In genomic region chr20:39619386-39619785, GRCh38 we compare ENCODE assay signal across 24 cellular contexts.
"Had no signal": no experiment of that assay in that cellular context is flagged by ENCODE, and none has a peak within 500 bp of the region (broad histone marks: within the 10 kb centered on the region; RNA-seq: fewer than 3 reads in every experiment).

No MANE protein-coding gene starts in this region.

- H3K27me3 ChIP-seq: gastrocnemius medialis, spleen, suprapubic skin, tibial artery, upper lobe of right lung had no signal

- H3K27ac ChIP-seq: gastrocnemius medialis, spleen, suprapubic skin, tibial artery, upper lobe of right lung had no signal

- H3K36me3 Mint-ChIP-seq: activated naive CD4-positive, alpha-beta T cell treated with anti-CD3 and anti-CD28 coated beads, Interleukin-2, amount 10 ng/mL, durations not matched to agents 7 days and 5 days had no signal

- H3K4me1 Mint-ChIP-seq: activated CD4-positive, alpha-beta memory T cell treated with anti-CD3 and anti-CD28 coated beads, Interleukin-2, amount 10 ng/mL, durations not matched to agents 7 days and 5 days; activated CD4-positive, alpha-beta T cell treated with anti-CD3 and anti-CD28 coated beads, Interleukin-2, amount 10 ng/mL, durations not matched to agents 7 days and 5 days; activated naive CD4-positive, alpha-beta T cell treated with anti-CD3 and anti-CD28 coated beads, Interleukin-2, amount 10 ng/mL, durations not matched to agents 7 days and 5 days had no signal

- H3K9me3 ChIP-seq: gastrocnemius medialis, spleen, suprapubic skin, tibial artery, upper lobe of right lung had no signal

- H3K9me3 Mint-ChIP-seq: activated CD4-positive, alpha-beta memory T cell treated with anti-CD3 and anti-CD28 coated beads, Interleukin-2, amount 10 ng/mL, durations not matched to agents 7 days and 5 days; activated CD4-positive, alpha-beta T cell treated with anti-CD3 and anti-CD28 coated beads, Interleukin-2, amount 10 ng/mL, durations not matched to agents 7 days and 5 days; activated naive CD4-positive, alpha-beta T cell treated with anti-CD3 and anti-CD28 coated beads, Interleukin-2, amount 10 ng/mL, durations not matched to agents 7 days and 5 days; activated T-cell treated with anti-CD3 and anti-CD28 coated beads, Interleukin-2, amount 50 U/mL, for 24 hours; dendritic cell treated with granulocyte-macrophage colony-stimulating factor and Interleukin-4, amounts not matched to agents 40 ng/mL and 50 ng/mL, for 4 days; endodermal cell; T-helper 1 cell treated with Interleukin-12 subunit alpha and Interleukin-12 subunit beta and Interleukin-4 antibody, amounts not matched to agents 30 μg/mL and 1 μg/mL, for 36 hours had no signal

- H3K27ac Mint-ChIP-seq: activated CD4-positive, alpha-beta memory T cell treated with anti-CD3 and anti-CD28 coated beads, Interleukin-2, amount 10 ng/mL, durations not matched to agents 7 days and 5 days; activated CD4-positive, alpha-beta T cell treated with anti-CD3 and anti-CD28 coated beads, Interleukin-2, amount 10 ng/mL, durations not matched to agents 7 days and 5 days; activated naive CD4-positive, alpha-beta T cell treated with anti-CD3 and anti-CD28 coated beads, Interleukin-2, amount 10 ng/mL, durations not matched to agents 7 days and 5 days; activated T-cell treated with anti-CD3 and anti-CD28 coated beads, Interleukin-2, amount 50 U/mL, for 24 hours; dendritic cell treated with granulocyte-macrophage colony-stimulating factor and Interleukin-4, amounts not matched to agents 40 ng/mL and 50 ng/mL, for 4 days; endodermal cell; T-helper 1 cell treated with Interleukin-12 subunit alpha and Interleukin-12 subunit beta and Interleukin-4 antibody, amounts not matched to agents 30 μg/mL and 1 μg/mL, for 36 hours had no signal

- H3K27me3 Mint-ChIP-seq: activated CD4-positive, alpha-beta memory T cell treated with anti-CD3 and anti-CD28 coated beads, Interleukin-2, amount 10 ng/mL, durations not matched to agents 7 days and 5 days; activated CD4-positive, alpha-beta T cell treated with anti-CD3 and anti-CD28 coated beads, Interleukin-2, amount 10 ng/mL, durations not matched to agents 7 days and 5 days; activated naive CD4-positive, alpha-beta T cell treated with anti-CD3 and anti-CD28 coated beads, Interleukin-2, amount 10 ng/mL, durations not matched to agents 7 days and 5 days; activated T-cell treated with anti-CD3 and anti-CD28 coated beads, Interleukin-2, amount 50 U/mL, for 24 hours; dendritic cell treated with granulocyte-macrophage colony-stimulating factor and Interleukin-4, amounts not matched to agents 40 ng/mL and 50 ng/mL, for 4 days had no signal

- DNase-seq: activated CD4-positive, alpha-beta memory T cell treated with anti-CD3 and anti-CD28 coated beads, Interleukin-2, amount 10 ng/mL, durations not matched to agents 7 days and 5 days; activated CD4-positive, alpha-beta T cell treated with anti-CD3 and anti-CD28 coated beads for 1 hour; activated CD4-positive, alpha-beta T cell treated with anti-CD3 and anti-CD28 coated beads, Interleukin-2, amount 10 ng/mL, durations not matched to agents 7 days and 5 days; activated CD8-positive, alpha-beta memory T cell treated with anti-CD3 and anti-CD28 coated beads, Interleukin-2, amount 50 U/mL, for 48 hours; activated gamma-delta T cell; activated naive CD4-positive, alpha-beta T cell treated with anti-CD3 and anti-CD28 coated beads, Interleukin-2, amount 10 ng/mL, durations not matched to agents 7 days and 5 days; activated T-cell treated with anti-CD3 and anti-CD28 coated beads, Interleukin-2, amount 50 U/mL, for 24 hours; amygdala; central memory CD4-positive, alpha-beta T cell; endodermal cell; gastrocnemius medialis; glutamatergic neuron; left cardiac atrium; left ventricle myocardium superior; occipital lobe; right cardiac atrium; spleen; stimulated activated naive CD4-positive, alpha-beta T cell; tibial artery; upper lobe of right lung had no signal

- H3K4me3 ChIP-seq: gastrocnemius medialis, spleen, suprapubic skin, tibial artery, upper lobe of right lung had no signal

- H3K4me1 ChIP-seq: gastrocnemius medialis, spleen, tibial artery, upper lobe of right lung had no signal

- H3K36me3 ChIP-seq: gastrocnemius medialis, spleen, suprapubic skin, tibial artery, upper lobe of right lung had no signal

- FAIRE-seq: keratinocyte had no signal

- H3K4me3 Mint-ChIP-seq: activated CD4-positive, alpha-beta memory T cell treated with anti-CD3 and anti-CD28 coated beads, Interleukin-2, amount 10 ng/mL, durations not matched to agents 7 days and 5 days; activated CD4-positive, alpha-beta T cell treated with anti-CD3 and anti-CD28 coated beads, Interleukin-2, amount 10 ng/mL, durations not matched to agents 7 days and 5 days; activated naive CD4-positive, alpha-beta T cell treated with anti-CD3 and anti-CD28 coated beads, Interleukin-2, amount 10 ng/mL, durations not matched to agents 7 days and 5 days; activated T-cell treated with anti-CD3 and anti-CD28 coated beads, Interleukin-2, amount 50 U/mL, for 24 hours; dendritic cell treated with granulocyte-macrophage colony-stimulating factor and Interleukin-4, amounts not matched to agents 40 ng/mL and 50 ng/mL, for 4 days; endodermal cell; T-helper 1 cell treated with Interleukin-12 subunit alpha and Interleukin-12 subunit beta and Interleukin-4 antibody, amounts not matched to agents 30 μg/mL and 1 μg/mL, for 36 hours had no signal
